Comparison of ENCODE assay signal across 1 cellular context in genomic region chr17:28404812-28405570, GRCh38.
TF ChIP-seq lines count a peak whose summit lies in the region.

No MANE protein-coding gene starts in this region.

TF ChIP-seq in HepG2, 621 proteins besides CTCF, POLR2A, EP300 and RAD21 (continues in another document):
- TF ChIP-seq ZSCAN20 (CRISPR knock-in tag; IDR thresholded peaks at IDR 0.05; ENCODE audit: borderline replicate concordance): 0 out of 2 replicates have a peak, but pooled peaks have one; percentile 6
- peak; percentile 65; the same call in 1 of the 2 replicates for TF ChIP-seq ZNF225 (CRISPR knock-in tag; IDR thresholded peaks at IDR 0.05)
- no peak for TF ChIP-seq ZNF607 (CRISPR knock-in tag; IDR thresholded peaks at IDR 0.05; ENCODE audit: borderline replicate concordance)
- peak; percentile 93 for TF ChIP-seq HNF4G (IDR thresholded peaks at IDR 0.05; ENCODE audit: borderline replicate concordance, low read depth, low read length)
- TF ChIP-seq HNF4G (CRISPR knock-in tag; IDR thresholded peaks at IDR 0.05; ENCODE audit: borderline replicate concordance, low read depth): peak; percentile 55
- peak; percentile 55; the same call in 1 of the 2 replicates for TF ChIP-seq ZNF709 (CRISPR knock-in tag; IDR thresholded peaks at IDR 0.05)
- TF ChIP-seq ZNF766 (CRISPR knock-in tag; IDR thresholded peaks at IDR 0.05; ENCODE audit: borderline replicate concordance): 0 out of 2 replicates have a peak, but pooled peaks have one; percentile 64
- TF ChIP-seq, protein P1, sequence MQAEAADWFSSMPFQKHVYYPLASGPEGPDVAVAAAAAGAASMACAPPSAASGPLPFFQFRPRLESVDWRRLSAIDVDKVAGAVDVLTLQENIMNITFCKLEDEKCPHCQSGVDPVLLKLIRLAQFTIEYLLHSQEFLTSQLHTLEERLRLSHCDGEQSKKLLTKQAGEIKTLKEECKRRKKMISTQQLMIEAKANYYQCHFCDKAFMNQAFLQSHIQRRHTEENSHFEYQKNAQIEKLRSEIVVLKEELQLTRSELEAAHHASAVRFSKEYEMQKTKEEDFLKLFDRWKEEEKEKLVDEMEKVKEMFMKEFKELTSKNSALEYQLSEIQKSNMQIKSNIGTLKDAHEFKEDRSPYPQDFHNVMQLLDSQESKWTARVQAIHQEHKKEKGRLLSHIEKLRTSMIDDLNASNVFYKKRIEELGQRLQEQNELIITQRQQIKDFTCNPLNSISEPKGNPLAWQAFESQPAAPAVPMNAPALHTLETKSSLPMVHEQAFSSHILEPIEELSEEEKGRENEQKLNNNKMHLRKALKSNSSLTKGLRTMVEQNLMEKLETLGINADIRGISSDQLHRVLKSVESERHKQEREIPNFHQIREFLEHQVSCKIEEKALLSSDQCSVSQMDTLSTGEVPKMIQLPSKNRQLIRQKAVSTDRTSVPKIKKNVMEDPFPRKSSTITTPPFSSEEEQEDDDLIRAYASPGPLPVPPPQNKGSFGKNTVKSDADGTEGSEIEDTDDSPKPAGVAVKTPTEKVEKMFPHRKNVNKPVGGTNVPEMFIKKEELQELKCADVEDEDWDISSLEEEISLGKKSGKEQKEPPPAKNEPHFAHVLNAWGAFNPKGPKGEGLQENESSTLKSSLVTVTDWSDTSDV (CRISPR knock-in tag; IDR thresholded peaks at IDR 0.05): no peak
- TF ChIP-seq, protein P2, sequence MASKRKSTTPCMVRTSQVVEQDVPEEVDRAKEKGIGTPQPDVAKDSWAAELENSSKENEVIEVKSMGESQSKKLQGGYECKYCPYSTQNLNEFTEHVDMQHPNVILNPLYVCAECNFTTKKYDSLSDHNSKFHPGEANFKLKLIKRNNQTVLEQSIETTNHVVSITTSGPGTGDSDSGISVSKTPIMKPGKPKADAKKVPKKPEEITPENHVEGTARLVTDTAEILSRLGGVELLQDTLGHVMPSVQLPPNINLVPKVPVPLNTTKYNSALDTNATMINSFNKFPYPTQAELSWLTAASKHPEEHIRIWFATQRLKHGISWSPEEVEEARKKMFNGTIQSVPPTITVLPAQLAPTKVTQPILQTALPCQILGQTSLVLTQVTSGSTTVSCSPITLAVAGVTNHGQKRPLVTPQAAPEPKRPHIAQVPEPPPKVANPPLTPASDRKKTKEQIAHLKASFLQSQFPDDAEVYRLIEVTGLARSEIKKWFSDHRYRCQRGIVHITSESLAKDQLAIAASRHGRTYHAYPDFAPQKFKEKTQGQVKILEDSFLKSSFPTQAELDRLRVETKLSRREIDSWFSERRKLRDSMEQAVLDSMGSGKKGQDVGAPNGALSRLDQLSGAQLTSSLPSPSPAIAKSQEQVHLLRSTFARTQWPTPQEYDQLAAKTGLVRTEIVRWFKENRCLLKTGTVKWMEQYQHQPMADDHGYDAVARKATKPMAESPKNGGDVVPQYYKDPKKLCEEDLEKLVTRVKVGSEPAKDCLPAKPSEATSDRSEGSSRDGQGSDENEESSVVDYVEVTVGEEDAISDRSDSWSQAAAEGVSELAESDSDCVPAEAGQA (IDR thresholded peaks at IDR 0.05; ENCODE audit: low read depth): no peak
- TF ChIP-seq, protein P2 (CRISPR knock-in tag; IDR thresholded peaks at IDR 0.05; ENCODE audit: borderline replicate concordance): peak; percentile 65; the same call in 1 of the 2 replicates
- TF ChIP-seq THAP11 (CRISPR knock-in tag; IDR thresholded peaks at IDR 0.05): peak; percentile 64
- TF ChIP-seq ZNF263 (CRISPR knock-in tag; IDR thresholded peaks at IDR 0.05): peak; percentile 51
- 0 out of 2 replicates have a peak, but pooled peaks have one; percentile 24 for TF ChIP-seq ZNF83 (CRISPR knock-in tag; IDR thresholded peaks at IDR 0.05; ENCODE audit: borderline replicate concordance)
- 0 out of 2 replicates have a peak, but pooled peaks have one; percentile 32 for TF ChIP-seq ELF3 (CRISPR knock-in tag; IDR thresholded peaks at IDR 0.05)
- TF ChIP-seq, protein P3, sequence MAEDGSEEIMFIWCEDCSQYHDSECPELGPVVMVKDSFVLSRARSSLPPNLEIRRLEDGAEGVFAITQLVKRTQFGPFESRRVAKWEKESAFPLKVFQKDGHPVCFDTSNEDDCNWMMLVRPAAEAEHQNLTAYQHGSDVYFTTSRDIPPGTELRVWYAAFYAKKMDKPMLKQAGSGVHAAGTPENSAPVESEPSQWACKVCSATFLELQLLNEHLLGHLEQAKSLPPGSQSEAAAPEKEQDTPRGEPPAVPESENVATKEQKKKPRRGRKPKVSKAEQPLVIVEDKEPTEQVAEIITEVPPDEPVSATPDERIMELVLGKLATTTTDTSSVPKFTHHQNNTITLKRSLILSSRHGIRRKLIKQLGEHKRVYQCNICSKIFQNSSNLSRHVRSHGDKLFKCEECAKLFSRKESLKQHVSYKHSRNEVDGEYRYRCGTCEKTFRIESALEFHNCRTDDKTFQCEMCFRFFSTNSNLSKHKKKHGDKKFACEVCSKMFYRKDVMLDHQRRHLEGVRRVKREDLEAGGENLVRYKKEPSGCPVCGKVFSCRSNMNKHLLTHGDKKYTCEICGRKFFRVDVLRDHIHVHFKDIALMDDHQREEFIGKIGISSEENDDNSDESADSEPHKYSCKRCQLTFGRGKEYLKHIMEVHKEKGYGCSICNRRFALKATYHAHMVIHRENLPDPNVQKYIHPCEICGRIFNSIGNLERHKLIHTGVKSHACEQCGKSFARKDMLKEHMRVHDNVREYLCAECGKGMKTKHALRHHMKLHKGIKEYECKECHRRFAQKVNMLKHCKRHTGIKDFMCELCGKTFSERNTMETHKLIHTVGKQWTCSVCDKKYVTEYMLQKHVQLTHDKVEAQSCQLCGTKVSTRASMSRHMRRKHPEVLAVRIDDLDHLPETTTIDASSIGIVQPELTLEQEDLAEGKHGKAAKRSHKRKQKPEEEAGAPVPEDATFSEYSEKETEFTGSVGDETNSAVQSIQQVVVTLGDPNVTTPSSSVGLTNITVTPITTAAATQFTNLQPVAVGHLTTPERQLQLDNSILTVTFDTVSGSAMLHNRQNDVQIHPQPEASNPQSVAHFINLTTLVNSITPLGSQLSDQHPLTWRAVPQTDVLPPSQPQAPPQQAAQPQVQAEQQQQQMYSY (CRISPR knock-in tag; IDR thresholded peaks at IDR 0.05): peak; percentile 67
- 0 out of 2 replicates have a peak, but pooled peaks have one; percentile 42 for TF ChIP-seq ZNF740 (CRISPR knock-in tag; IDR thresholded peaks at IDR 0.05)
- TF ChIP-seq, protein P4, sequence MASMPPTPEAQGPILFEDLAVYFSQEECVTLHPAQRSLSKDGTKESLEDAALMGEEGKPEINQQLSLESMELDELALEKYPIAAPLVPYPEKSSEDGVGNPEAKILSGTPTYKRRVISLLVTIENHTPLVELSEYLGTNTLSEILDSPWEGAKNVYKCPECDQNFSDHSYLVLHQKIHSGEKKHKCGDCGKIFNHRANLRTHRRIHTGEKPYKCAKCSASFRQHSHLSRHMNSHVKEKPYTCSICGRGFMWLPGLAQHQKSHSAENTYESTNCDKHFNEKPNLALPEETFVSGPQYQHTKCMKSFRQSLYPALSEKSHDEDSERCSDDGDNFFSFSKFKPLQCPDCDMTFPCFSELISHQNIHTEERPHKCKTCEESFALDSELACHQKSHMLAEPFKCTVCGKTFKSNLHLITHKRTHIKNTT (CRISPR knock-in tag; IDR thresholded peaks at IDR 0.05): no peak
- TF ChIP-seq, protein P5, sequence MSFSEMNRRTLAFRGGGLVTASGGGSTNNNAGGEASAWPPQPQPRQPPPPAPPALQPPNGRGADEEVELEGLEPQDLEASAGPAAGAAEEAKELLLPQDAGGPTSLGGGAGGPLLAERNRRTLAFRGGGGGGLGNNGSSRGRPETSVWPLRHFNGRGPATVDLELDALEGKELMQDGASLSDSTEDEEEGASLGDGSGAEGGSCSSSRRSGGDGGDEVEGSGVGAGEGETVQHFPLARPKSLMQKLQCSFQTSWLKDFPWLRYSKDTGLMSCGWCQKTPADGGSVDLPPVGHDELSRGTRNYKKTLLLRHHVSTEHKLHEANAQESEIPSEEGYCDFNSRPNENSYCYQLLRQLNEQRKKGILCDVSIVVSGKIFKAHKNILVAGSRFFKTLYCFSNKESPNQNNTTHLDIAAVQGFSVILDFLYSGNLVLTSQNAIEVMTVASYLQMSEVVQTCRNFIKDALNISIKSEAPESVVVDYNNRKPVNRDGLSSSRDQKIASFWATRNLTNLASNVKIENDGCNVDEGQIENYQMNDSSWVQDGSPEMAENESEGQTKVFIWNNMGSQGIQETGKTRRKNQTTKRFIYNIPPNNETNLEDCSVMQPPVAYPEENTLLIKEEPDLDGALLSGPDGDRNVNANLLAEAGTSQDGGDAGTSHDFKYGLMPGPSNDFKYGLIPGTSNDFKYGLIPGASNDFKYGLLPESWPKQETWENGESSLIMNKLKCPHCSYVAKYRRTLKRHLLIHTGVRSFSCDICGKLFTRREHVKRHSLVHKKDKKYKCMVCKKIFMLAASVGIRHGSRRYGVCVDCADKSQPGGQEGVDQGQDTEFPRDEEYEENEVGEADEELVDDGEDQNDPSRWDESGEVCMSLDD (CRISPR knock-in tag; IDR thresholded peaks at IDR 0.05; ENCODE audit: borderline replicate concordance): peak; percentile 90
- TF ChIP-seq, protein P6, sequence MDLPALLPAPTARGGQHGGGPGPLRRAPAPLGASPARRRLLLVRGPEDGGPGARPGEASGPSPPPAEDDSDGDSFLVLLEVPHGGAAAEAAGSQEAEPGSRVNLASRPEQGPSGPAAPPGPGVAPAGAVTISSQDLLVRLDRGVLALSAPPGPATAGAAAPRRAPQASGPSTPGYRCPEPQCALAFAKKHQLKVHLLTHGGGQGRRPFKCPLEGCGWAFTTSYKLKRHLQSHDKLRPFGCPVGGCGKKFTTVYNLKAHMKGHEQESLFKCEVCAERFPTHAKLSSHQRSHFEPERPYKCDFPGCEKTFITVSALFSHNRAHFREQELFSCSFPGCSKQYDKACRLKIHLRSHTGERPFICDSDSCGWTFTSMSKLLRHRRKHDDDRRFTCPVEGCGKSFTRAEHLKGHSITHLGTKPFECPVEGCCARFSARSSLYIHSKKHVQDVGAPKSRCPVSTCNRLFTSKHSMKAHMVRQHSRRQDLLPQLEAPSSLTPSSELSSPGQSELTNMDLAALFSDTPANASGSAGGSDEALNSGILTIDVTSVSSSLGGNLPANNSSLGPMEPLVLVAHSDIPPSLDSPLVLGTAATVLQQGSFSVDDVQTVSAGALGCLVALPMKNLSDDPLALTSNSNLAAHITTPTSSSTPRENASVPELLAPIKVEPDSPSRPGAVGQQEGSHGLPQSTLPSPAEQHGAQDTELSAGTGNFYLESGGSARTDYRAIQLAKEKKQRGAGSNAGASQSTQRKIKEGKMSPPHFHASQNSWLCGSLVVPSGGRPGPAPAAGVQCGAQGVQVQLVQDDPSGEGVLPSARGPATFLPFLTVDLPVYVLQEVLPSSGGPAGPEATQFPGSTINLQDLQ (CRISPR knock-in tag; IDR thresholded peaks at IDR 0.05): 0 out of 2 replicates have a peak, but pooled peaks have one; percentile 72
- TF ChIP-seq ZBTB4 (CRISPR knock-in tag; IDR thresholded peaks at IDR 0.05; ENCODE audit: borderline replicate concordance): peak; percentile 43; the same call in 1 of the 2 replicates
